ENCODE assay signal across 2 cellular contexts in genomic region chr1:195045072-195045471, GRCh38.
TF ChIP-seq lines count a peak whose summit lies in the region.

No MANE protein-coding gene starts in this region.

TF ChIP-seq in liver, 16 proteins besides CTCF, POLR2A, EP300 and RAD21 (continued from another document):
- TF ChIP-seq, protein P1, sequence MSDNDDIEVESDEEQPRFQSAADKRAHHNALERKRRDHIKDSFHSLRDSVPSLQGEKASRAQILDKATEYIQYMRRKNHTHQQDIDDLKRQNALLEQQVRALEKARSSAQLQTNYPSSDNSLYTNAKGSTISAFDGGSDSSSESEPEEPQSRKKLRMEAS (IDR thresholded peaks at IDR 0.05), result no peak
- no peak for TF ChIP-seq NR2F2 (IDR thresholded peaks at IDR 0.05)
- TF ChIP-seq JUND (IDR thresholded peaks at IDR 0.05), result no peak

TF ChIP-seq in HepG2, 621 proteins besides CTCF, POLR2A, EP300 and RAD21 (continued from another document):
- TF ChIP-seq KLF9 (CRISPR knock-in tag; IDR thresholded peaks at IDR 0.05; ENCODE audit: low read depth) (no peak), ZFP62 (CRISPR knock-in tag; IDR thresholded peaks at IDR 0.05) (no peak), ZNF614 (CRISPR knock-in tag; IDR thresholded peaks at IDR 0.05; ENCODE audit: borderline replicate concordance) (no peak)
TF ChIP-seq in HepG2: peak in this region for 0.
